1 cellular context compared by ENCODE assay signal in genomic region chr2:219277703-219278654, GRCh38.
TF ChIP-seq lines count a peak whose summit lies in the region.

No MANE protein-coding gene starts in this region.

TF ChIP-seq in H1, 55 proteins besides CTCF, POLR2A, EP300 and RAD21:
- TF ChIP-seq SAP30 (IDR thresholded peaks at IDR 0.05; ENCODE audit: insufficient read depth, insufficient replicate concordance, low read length) (no peak), SIRT6 (IDR thresholded peaks at IDR 0.05; ENCODE audit: low read length) (no peak), RFX5 (IDR thresholded peaks at IDR 0.05; ENCODE audit: borderline replicate concordance, low read depth, low read length) (no peak), PHF8 (conservative IDR thresholded peaks at IDR 0.05; ENCODE audit: low read depth, low read length) (no peak), MAFK (IDR thresholded peaks at IDR 0.05; ENCODE audit: low read depth, low read length) (0 out of 2 replicates have a peak, but pooled peaks have one; percentile 6), ASH2L (IDR thresholded peaks at IDR 0.05; ENCODE audit: low read length) (peak; percentile 27), JUN (IDR thresholded peaks at IDR 0.05; ENCODE audit: low read depth, low read length) (no peak), CEBPB (IDR thresholded peaks at IDR 0.05; ENCODE audit: low read depth, low read length) (no peak), SP4 (IDR thresholded peaks at IDR 0.05; ENCODE audit: low read length) (0 out of 2 replicates have a peak, but pooled peaks have one; percentile 45), CREB1 (IDR thresholded peaks at IDR 0.05) (0 out of 2 replicates have a peak, but pooled peaks have one; percentile 49), GABPA (IDR thresholded peaks at IDR 0.05; ENCODE audit: borderline replicate concordance, insufficient read depth, low read length) (no peak), CHD2 (IDR thresholded peaks at IDR 0.05; ENCODE audit: low read length) (no peak), NRF1 (IDR thresholded peaks at IDR 0.05; ENCODE audit: low read depth, low read length) (no peak), POLR2AphosphoS5 (IDR thresholded peaks at IDR 0.05; ENCODE audit: low read depth, low read length) (no peak), SRF (IDR thresholded peaks at IDR 0.05; ENCODE audit: low read depth, low read length) (no peak), CBX5 (IDR thresholded peaks at IDR 0.05; ENCODE audit: low read depth, low read length) (no peak), ZNF274 (IDR thresholded peaks at IDR 0.05; ENCODE audit: borderline replicate concordance, extremely low read depth, low read length) (no peak), CHD1 (IDR thresholded peaks at IDR 0.05; ENCODE audit: low read depth, low read length) (no peak), SIX5 (IDR thresholded peaks at IDR 0.05; ENCODE audit: low read depth, low read length) (no peak), TBP (IDR thresholded peaks at IDR 0.05; ENCODE audit: low read depth, low read length) (peak; percentile 59; the same call in 1 of the 2 replicates), ATF2 (IDR thresholded peaks at IDR 0.05; ENCODE audit: low read length) (no peak), CTBP2 (IDR thresholded peaks at IDR 0.05; ENCODE audit: borderline replicate concordance, insufficient read depth, insufficient read length, low read length) (no peak), TEAD4 (IDR thresholded peaks at IDR 0.05; ENCODE audit: low read depth, low read length) (0 out of 2 replicates have a peak, but pooled peaks have one; percentile 31), POU5F1 (IDR thresholded peaks at IDR 0.05; ENCODE audit: low read depth, low read length) (no peak), HDAC6 (IDR thresholded peaks at IDR 0.05; ENCODE audit: low read depth, low read length) (no peak), ATF3 (IDR thresholded peaks at IDR 0.05; ENCODE audit: insufficient read depth, low read depth, low read length) (no peak), RNF2 (IDR thresholded peaks at IDR 0.05; ENCODE audit: borderline replicate concordance, low read depth, low read length, missing control alignments, poor library complexity, severe bottlenecking) (no peak), E2F6 (IDR thresholded peaks at IDR 0.05) (no peak), KDM1A (IDR thresholded peaks at IDR 0.05; ENCODE audit: borderline replicate concordance, low read length) (no peak), BRCA1 (IDR thresholded peaks at IDR 0.05; ENCODE audit: low read depth, low read length) (no peak), SIN3A (conservative IDR thresholded peaks at IDR 0.05 in 1 of 2, IDR thresholded peaks at IDR 0.05 in 1 of 2; ENCODE audit: low read depth in 1 of 2, low read length in 2 of 2) (0 out of 4 replicates have a peak, but pooled peaks of 1 of the 2 experiments have one; percentile 36), JUND (IDR thresholded peaks at IDR 0.05; ENCODE audit: low read length) (peak; percentile 41; the same call in 1 of the 2 replicates), YY1 (IDR thresholded peaks at IDR 0.05; ENCODE audit: low read depth, low read length) (peak; percentile 64; the same call in 1 of the 2 replicates), USF2 (IDR thresholded peaks at IDR 0.05; ENCODE audit: low read length) (no peak), RXRA (IDR thresholded peaks at IDR 0.05; ENCODE audit: insufficient read depth, low read depth, low read length) (no peak), EZH2 (IDR thresholded peaks at IDR 0.05; ENCODE audit: low read depth, low read length, severe bottlenecking) (no peak), MAX (IDR thresholded peaks at IDR 0.05) (0 out of 2 replicates have a peak, but pooled peaks have one; percentile 11), TAF7 (optimal IDR thresholded peaks at IDR 0.05; ENCODE audit: borderline replicate concordance, low read depth, low read length) (no peak), TAF1 (IDR thresholded peaks at IDR 0.05; ENCODE audit: low read depth, low read length) (peak; percentile 46; the same call in 1 of the 2 replicates), KDM5A (IDR thresholded peaks at IDR 0.05; ENCODE audit: low read length) (no peak), RBBP5 (IDR thresholded peaks at IDR 0.05; ENCODE audit: borderline replicate concordance, low read depth, low read length) (peak; percentile 62; the same call in 1 of the 2 replicates), CHD7 (IDR thresholded peaks at IDR 0.05; ENCODE audit: insufficient replicate concordance, low read length) (no peak), EGR1 (IDR thresholded peaks at IDR 0.05; ENCODE audit: borderline replicate concordance, low read depth, low read length) (no peak), BCL11A (IDR thresholded peaks at IDR 0.05; ENCODE audit: low read depth in 2 of 2, low read length in 2 of 2) (no peak), SUZ12 (IDR thresholded peaks at IDR 0.05; ENCODE audit: low read length) (no peak), BACH1 (IDR thresholded peaks at IDR 0.05; ENCODE audit: low read length) (no peak), NANOG (IDR thresholded peaks at IDR 0.05; ENCODE audit: insufficient read depth, low read depth, low read length, poor library complexity, severe bottlenecking) (no peak), SP1 (IDR thresholded peaks at IDR 0.05; ENCODE audit: low read depth, low read length) (no peak)
